21 cellular contexts compared by ENCODE assay signal in genomic region chr1:41924911-41925310, GRCh38.
"Had no signal": no experiment of that assay in that cellular context is flagged by ENCODE, and none has a peak within 500 bp of the region (broad histone marks: within the 10 kb centered on the region; RNA-seq: fewer than 3 reads in every experiment).

No MANE protein-coding gene starts in this region.

- H3K27me3 ChIP-seq: SJSA1 had no signal

- H3K36me3 Mint-ChIP-seq: IgD-negative memory B cell had no signal

- H3K9me3 ChIP-seq: SJSA1 had no signal

- H3K4me3 Mint-ChIP-seq: IgD-negative memory B cell had no signal

- H3K36me3 ChIP-seq: SJSA1 had no signal

- H3K27ac ChIP-seq: HL-60, KMS-11, PC-9, SJSA1, SK-N-MC had no signal

- H3K4me3 ChIP-seq: K562, PC-9, SJSA1, SK-N-MC had no signal

- DNase-seq: Kasumi-1, NCI-H1092, NCI-H1105 treated with DMSO at 0.1 percent for 48 hours, NCI-H1417 treated with DMSO at 0.1 percent for 48 hours, NCI-H146, NCI-H1694 treated with DMSO at 0.1 percent for 48 hours, NCI-H1930, NCI-H2107, NCI-H2227 treated with DMSO at 0.1 percent for 48 hours, NCI-H524 treated with DMSO at 0.1 percent for 48 hours, NCI-H69, PC-9, Right ventricle myocardium superior, RPMI8226, SIG-M5 had no signal

- H3K27ac Mint-ChIP-seq: IgD-negative memory B cell had no signal
